9 cellular contexts compared by ENCODE assay signal in genomic region chr7:35695987-35696386, GRCh38. TPM values are rescaled to one million over a fixed set of nuclear protein-coding genes. Genes with fewer than 3 reads are reported as not detected.
DNase-seq lines count a peak whose midpoint lies in the region; ATAC-seq, FAIRE-seq and TF ChIP-seq lines count a peak whose summit lies in the region.
"Had no signal": no experiment of that assay in that cellular context is flagged by ENCODE, and none has a peak within 500 bp of the region (broad histone marks: within the 10 kb centered on the region; RNA-seq: fewer than 3 reads in every experiment).

No MANE protein-coding gene starts in this region.

- peak overlapping the region; percentile 66 for H3K4me2 ChIP-seq in neuronal stem cell (ENCODE audit: insufficient read depth, low read length, poor library complexity, severe bottlenecking)

- H3K36me3 ChIP-seq in endocrine pancreas (ENCODE audit: control insufficient read depth, insufficient read depth, low read length) (no peaks in the 10 kb centered on the region), neuronal stem cell (replicated peaks in 1 of 2; ENCODE audit: control insufficient read depth in 2 of 2, insufficient read depth in 2 of 2, low read length in 2 of 2) (peaks cover 2 to 41% of the 10 kb centered on the region in 2 donors), pancreas (no peaks in the 10 kb centered on the region)

- H3K14ac ChIP-seq in neuronal stem cell (ENCODE audit: low read length) = no peak overlapping the region

- FAIRE-seq in pancreas (lab: Jason Lieb, UNC) = no peak

- H3K4me3 ChIP-seq in NB4 (ENCODE audit: low read depth, low read length) (peak overlapping the region; percentile 97), endocrine pancreas (ENCODE audit: control insufficient read depth, insufficient read depth, low read length) (peak overlapping the region; percentile 52), neuronal stem cell (ENCODE audit: low read length in 2 of 2) (peak overlapping the region in 1 of 2 donors; percentile 94), pancreas (peak overlapping the region in 2 of 4 donors; percentile 97 to 99)

- POLR2A ChIA-PET in CD4-positive, alpha-beta T cell (lab: Charles Lee) = interaction anchor here (0.9 to 9.1 kb wide), 8 partner anchors 8 to 107 kb away, joined by 3 to 175 read pairs (median 8); partner anchors contain the start of gene SEPTIN7

- H3K9me3 ChIP-seq in CD4-positive, alpha-beta T cell (ENCODE audit: control insufficient read depth, low read length) = no peaks in the 10 kb centered on the region
- H3K9me3 ChIP-seq in endocrine pancreas (ENCODE audit: control insufficient read depth, low read length) (no peaks in the 10 kb centered on the region), neuronal stem cell (replicated peaks in 1 of 2; ENCODE audit: control insufficient read depth in 2 of 2, insufficient read depth in 1 of 2, low read depth in 1 of 2, low read length in 2 of 2) (peaks cover 0 to 15% of the 10 kb centered on the region in 2 donors), pancreas (no peaks in the 10 kb centered on the region)

- H3K27ac ChIP-seq in CD4-positive, alpha-beta T cell (ENCODE audit: low read depth, low read length) = no peak overlapping the region
- no peak overlapping the region for H3K27ac ChIP-seq in neuronal stem cell (replicated peaks; ENCODE audit: low read length)
- H3K27ac ChIP-seq in pancreas = no peak overlapping the region

- H2AFZ ChIP-seq in neuronal stem cell (ENCODE audit: low read length) = no peak overlapping the region

- H2AK5ac ChIP-seq in neuronal stem cell (ENCODE audit: low read depth, low read length) = no peak overlapping the region

- H2BK5ac ChIP-seq in neuronal stem cell (ENCODE audit: low read length) = no peak overlapping the region

- peaks cover 49% of the 10 kb centered on the region for H3K4me1 Mint-ChIP-seq in CD4-positive, alpha-beta T cell (ENCODE audit: low read depth)

- CTCF ChIA-PET in CD4-positive, alpha-beta T cell (lab: Charles Lee) = interaction anchor here (1.3 to 1.7 kb wide), 2 partner anchors 29 to 71 kb away, joined by 4 read pairs; no protein-coding TSS in a partner anchor

- no peak overlapping the region for H3K18ac ChIP-seq in neuronal stem cell (ENCODE audit: low read length)

- no peak overlapping the region for H2BK12ac ChIP-seq in neuronal stem cell (ENCODE audit: low read length)

- H3K27ac Mint-ChIP-seq in CD4-positive, alpha-beta T cell = peak overlapping the region; percentile 99

- no peak overlapping the region for H3K23ac ChIP-seq in neuronal stem cell (ENCODE audit: low read depth, low read length, poor library complexity)

- H4K91ac ChIP-seq in neuronal stem cell (ENCODE audit: low read depth, low read length, poor library complexity) = no peak overlapping the region

- peaks cover 44% of the 10 kb centered on the region for H3K36me3 Mint-ChIP-seq in CD4-positive, alpha-beta T cell (ENCODE audit: low read depth)

- H4K8ac ChIP-seq in neuronal stem cell (ENCODE audit: low read depth, low read length) = no peak overlapping the region

- H3K4me3 Mint-ChIP-seq in CD4-positive, alpha-beta T cell = peak overlapping the region; percentile 99

- H3K9ac ChIP-seq in endocrine pancreas (ENCODE audit: control insufficient read depth, insufficient read depth, low read length) = no peak overlapping the region
- H3K9ac ChIP-seq in neuronal stem cell (ENCODE audit: low read depth, low read length, poor library complexity) = no peak overlapping the region

- TF ChIP-seq POLR2A in NB4 (IDR thresholded peaks at IDR 0.05; ENCODE audit: extremely low read depth, insufficient read length) = no peak

- peaks cover 16% of the 10 kb centered on the region for H3K4me1 ChIP-seq in endocrine pancreas (ENCODE audit: control insufficient read depth, insufficient read depth, low read length)
- H3K4me1 ChIP-seq in neuronal stem cell (ENCODE audit: control insufficient read depth in 2 of 2, insufficient read depth in 1 of 2, low read depth in 1 of 2, low read length in 2 of 2) = peaks cover 3 to 4% of the 10 kb centered on the region in 2 donors
- peaks cover 6 to 19% (median 6%) of the 10 kb centered on the region in 3 donors for H3K4me1 ChIP-seq in pancreas

- H2BK15ac ChIP-seq in neuronal stem cell (ENCODE audit: low read length) = no peak overlapping the region

- H3K79me1 ChIP-seq in neuronal stem cell (ENCODE audit: low read depth, low read length) = no peaks in the 10 kb centered on the region

- no peak for TF ChIP-seq CTCF in CD4-positive, alpha-beta T cell (IDR thresholded peaks at IDR 0.05)
- TF ChIP-seq CTCF in NB4 (IDR thresholded peaks at IDR 0.05; ENCODE audit: low read depth, low read length) (no peak), pancreas (IDR thresholded peaks at IDR 0.05) (no peak)

- ATAC-seq in CD4-positive, alpha-beta T cell (ENCODE audit: poor library complexity) = no peak
- ATAC-seq in pancreas (no peak), HG03469 (IDR thresholded peaks at IDR 0.05; ENCODE audit: unreplicated experiment) (no peak), GM21526 (IDR thresholded peaks at IDR 0.05; ENCODE audit: low FRiP score, unreplicated experiment) (no peak)

- no peak overlapping the region for H2BK120ac ChIP-seq in neuronal stem cell (ENCODE audit: low read depth, low read length)

- no CpG with 5 or more reads among the region's 7 CpGs for WGBS in neuronal stem cell (ENCODE audit: extremely low coverage in 2 of 2, insufficient read length in 2 of 2, insufficient replicate concordance in 1 of 2), 2 donors
- WGBS in pancreas, 2 donors = 85 to 86% methylated on average over 7 of the region's 7 CpGs

- no peak for DNase-seq in CD4-positive, alpha-beta T cell
- peak; percentile 45 for DNase-seq in NB4 (ENCODE audit: low read depth)
- DNase-seq in neuronal stem cell (ENCODE audit: low spot score) = no peak
- DNase-seq in pancreas = no peak
- DNase-seq in hepatic stellate cell (ENCODE audit: low spot score) = no peak
- DNase-seq: substantia nigra had no signal

- H3K9me3 Mint-ChIP-seq in CD4-positive, alpha-beta T cell = no peaks in the 10 kb centered on the region

- H3K27me3 ChIP-seq in CD4-positive, alpha-beta T cell (ENCODE audit: control insufficient read depth, insufficient read depth, low read length) = no peaks in the 10 kb centered on the region
- H3K27me3 ChIP-seq in endocrine pancreas (ENCODE audit: control insufficient read depth, insufficient read depth, low read length) (no peaks in the 10 kb centered on the region), neuronal stem cell (ENCODE audit: control insufficient read depth in 3 of 3, insufficient read depth in 3 of 3, low read depth in 1 of 3, low read length in 3 of 3) (no peaks in the 10 kb centered on the region), pancreas (no peaks in the 10 kb centered on the region)

- H3K27me3 Mint-ChIP-seq in CD4-positive, alpha-beta T cell = no peaks in the 10 kb centered on the region

- H3K4ac ChIP-seq in neuronal stem cell (ENCODE audit: low read length) = no peak overlapping the region

- intact Hi-C loops in CD4-positive, alpha-beta T cell (cut with DNase I, micrococcal nuclease) = loop anchor here (1.0 to 10.0 kb wide), 8 partner anchors 13 to 666 kb away; partner anchors contain the start of genes SEPTIN7 (in 2 of the 2), DPY19L1 (in 1 of the 2) and EEPD1 (in 1 of the 2)
- intact Hi-C loops in pancreas (cut with DNase I) = no loop called here

RNA-seq across cellular contexts. Expression of gene HERPUD2, which starts 1.1 kb away (rescaled TPM):
- 100 to 1,000 TPM; 113 to 127 TPM for total RNA-seq in CD4-positive, alpha-beta T cell
- 36.4 TPM for polyA plus RNA-seq in neuronal stem cell (2013, experiment 1 of 2)
- polyA plus RNA-seq in neuronal stem cell (2013, experiment 2 of 2) = 37.9 TPM
- total RNA-seq in pancreas = 10 to 100 TPM; 14.4 to 21.6 (median 17.7) TPM
- 10 to 100 TPM in 1 of 2 donors, 1 to 10 TPM in 1; 9.6 to 12.1 TPM for polyA plus RNA-seq in pancreas

Comparison
In these comparisons a context has a peak if more than half of its experiments do, and no peak if none do; other contexts are left out.
1. RNA of gene HERPUD2, which starts 1.1 kb away (total RNA-seq): 113 to 127 TPM in CD4-positive, alpha-beta T cell; 14.4 to 21.6 TPM in pancreas; every median in the first group is over 4 times any median in the second.
2. intact Hi-C loops: an anchor here in CD4-positive, alpha-beta T cell (1.0 to 10.0 kb wide); none called in pancreas.